ENCODE assay signal across 7 cellular contexts in the genomic region with DNA sequence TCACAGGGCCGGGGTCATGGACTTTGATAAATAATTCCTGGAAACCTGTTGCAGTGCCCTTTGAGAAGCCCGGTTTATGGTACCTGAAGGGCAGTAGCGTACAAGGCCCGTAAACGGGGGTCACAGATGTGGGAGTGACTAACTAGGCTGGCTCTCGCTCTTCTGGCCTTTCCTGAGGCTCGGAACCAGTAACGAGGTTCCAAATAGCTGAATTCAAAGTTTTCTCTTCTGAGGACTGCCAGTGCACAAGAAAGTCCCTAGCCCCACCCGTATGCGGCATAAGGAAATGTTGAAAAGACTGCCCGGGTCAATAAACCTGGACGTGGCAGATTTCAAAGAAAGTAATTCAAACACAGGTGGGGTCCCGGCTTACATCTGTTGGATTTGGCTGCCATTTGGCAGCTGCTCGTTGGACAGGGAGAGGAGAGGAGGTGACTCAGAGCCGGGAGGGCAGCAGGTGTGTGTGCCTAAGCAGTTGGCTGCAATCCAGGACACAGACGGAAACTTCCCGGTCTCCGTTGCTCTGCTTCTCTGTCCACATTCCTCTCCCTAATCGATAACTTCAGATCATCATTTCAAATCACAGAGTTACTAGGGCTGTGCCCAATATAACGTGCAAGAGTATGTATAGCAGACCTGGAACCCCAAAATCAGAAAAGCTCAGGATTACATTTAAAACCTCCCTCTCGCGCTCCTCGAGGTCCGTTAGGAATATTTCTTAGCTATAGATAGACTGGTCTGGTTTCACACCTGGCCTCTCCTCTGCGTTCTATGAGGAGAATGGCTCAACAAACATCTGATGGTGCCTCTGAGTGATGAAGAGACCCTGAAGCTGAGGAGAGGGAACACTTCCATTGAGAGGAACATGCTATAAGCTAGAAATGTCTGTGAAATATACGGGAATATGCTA.
A peak's percentile ranks its signal among the peaks of the same experiment; 100 is the strongest.
DNase-seq lines count a peak whose midpoint lies in the region; ATAC-seq lines count a peak whose summit lies in the region.

No MANE protein-coding gene starts in this region.

- H3K27ac Mint-ChIP-seq in memory B cell, result peak overlapping the region; percentile 93

- peaks cover 8% of the 10 kb centered on the region for H3K36me3 Mint-ChIP-seq in memory B cell

- no peaks in the 10 kb centered on the region for H3K27me3 Mint-ChIP-seq in memory B cell

- DNase-seq in NCI-H2107 (lab: John Stamatoyannopoulos, UW) (peak; percentile 67), memory B cell (ENCODE audit: low spot score in 2 of 2) (peak in 1 of 2 donors; percentile 21)
- peak; percentile 56 for DNase-seq in activated CD4-positive, alpha-beta T cell treated with anti-CD3 and anti-CD28 coated beads for 48 hours
- DNase-seq in effector CD4-positive, alpha-beta T cell, result peak; percentile 47
- DNase-seq in stimulated activated CD8-positive, alpha-beta memory T cell treated with anti-CD3 and anti-CD28 coated beads, Interleukin-4, amount 100 ng/mL, for 48 hours, result peak; percentile 57

- H3K4me3 Mint-ChIP-seq in memory B cell, result peak overlapping the region; percentile 92

- no peaks in the 10 kb centered on the region for H3K9me3 Mint-ChIP-seq in memory B cell

- H3K4me1 Mint-ChIP-seq in memory B cell, result peaks cover 26% of the 10 kb centered on the region

- peak; percentile 11 for ATAC-seq in GM18502 (IDR thresholded peaks at IDR 0.05; ENCODE audit: poor library complexity, unreplicated experiment)
- peak; percentile 16 for ATAC-seq in HG02798 (IDR thresholded peaks at IDR 0.05; ENCODE audit: poor library complexity, unreplicated experiment)
- ATAC-seq in memory B cell (ENCODE audit: low read depth), result peak; percentile 5
